8 cellular contexts compared by ENCODE assay signal in the genomic region with DNA sequence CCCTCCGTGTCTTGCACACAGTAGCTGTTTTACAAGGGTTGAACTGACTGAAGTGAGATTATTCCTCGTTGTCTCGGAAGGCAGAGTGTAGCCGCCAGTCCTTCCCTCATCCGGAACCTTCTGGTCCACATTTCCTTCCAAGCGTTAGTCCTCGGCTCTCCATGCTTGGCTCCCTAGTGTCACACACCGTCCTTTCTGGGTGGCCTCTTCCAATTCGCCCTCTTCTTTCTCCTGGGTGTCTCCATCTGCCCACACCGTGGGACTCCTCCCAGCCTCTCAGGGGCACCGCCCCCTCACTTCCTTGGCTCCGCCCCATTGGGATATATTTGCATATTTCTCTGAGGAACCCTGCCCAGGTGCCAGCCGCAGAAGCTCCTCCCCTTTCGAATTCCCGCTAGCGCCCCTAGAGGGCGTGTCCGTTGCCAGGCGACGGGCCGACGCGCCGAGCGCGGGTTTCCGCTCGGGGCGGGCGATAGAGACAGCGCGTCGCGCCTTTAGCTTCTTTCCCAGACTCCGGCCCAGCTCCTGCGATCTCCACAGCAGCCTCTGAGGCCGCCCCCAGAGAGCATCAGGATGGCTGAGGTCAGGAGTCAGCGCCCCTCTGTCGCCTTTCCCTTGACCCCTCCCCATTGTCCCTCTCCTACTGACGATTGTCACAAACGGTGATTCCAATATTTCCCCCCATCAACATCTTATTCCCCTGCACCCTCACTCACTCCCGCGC. TPM values are rescaled to one million over a fixed set of nuclear protein-coding genes. Genes with fewer than 3 reads are reported as not detected.
DNase-seq lines count a peak whose midpoint lies in the region; ATAC-seq and TF ChIP-seq lines count a peak whose summit lies in the region.

A gene with protein sequence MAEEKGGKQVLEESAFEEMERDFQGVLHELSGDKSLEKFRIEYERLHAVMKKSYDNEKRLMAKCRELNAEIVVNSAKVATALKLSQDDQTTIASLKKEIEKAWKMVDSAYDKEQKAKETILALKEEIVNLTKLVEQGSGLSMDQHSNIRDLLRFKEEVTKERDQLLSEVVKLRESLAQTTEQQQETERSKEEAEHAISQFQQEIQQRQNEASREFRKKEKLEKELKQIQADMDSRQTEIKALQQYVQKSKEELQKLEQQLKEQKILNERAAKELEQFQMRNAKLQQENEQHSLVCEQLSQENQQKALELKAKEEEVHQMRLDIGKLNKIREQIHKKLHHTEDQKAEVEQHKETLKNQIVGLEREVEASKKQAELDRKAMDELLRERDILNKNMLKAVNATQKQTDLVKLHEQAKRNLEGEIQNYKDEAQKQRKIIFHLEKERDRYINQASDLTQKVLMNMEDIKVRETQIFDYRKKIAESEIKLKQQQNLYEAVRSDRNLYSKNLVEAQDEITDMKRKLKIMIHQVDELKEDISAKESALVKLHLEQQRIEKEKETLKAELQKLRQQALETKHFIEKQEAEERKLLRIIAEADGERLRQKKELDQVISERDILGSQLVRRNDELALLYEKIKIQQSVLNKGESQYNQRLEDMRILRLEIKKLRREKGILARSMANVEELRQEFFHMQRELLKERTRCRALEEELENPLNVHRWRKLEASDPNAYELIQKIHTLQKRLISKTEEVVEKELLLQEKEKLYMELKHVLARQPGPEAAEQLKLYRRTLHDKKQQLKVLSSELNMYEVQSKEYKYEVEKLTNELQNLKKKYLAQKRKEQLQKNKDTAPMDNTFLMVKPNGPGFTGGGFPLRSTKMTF (plus strand): TSS at position 509 of the 724 bp plus-strand sequence. CDS start 65 bp downstream, at position 574.

- H3K4me1 Mint-ChIP-seq in T-helper 1 cell treated with Interleukin-12 subunit alpha and Interleukin-12 subunit beta and Interleukin-4 antibody, amounts not matched to agents 30 μg/mL and 1 μg/mL, for 36 hours (ENCODE audit: low read depth), result peaks cover 20% of the 10 kb centered on the region

- H3K4me1 ChIP-seq in SJCRH30, result no peaks in the 10 kb centered on the region

- no peak within 1 kb of the TSS for H3K4me3 ChIP-seq in SJCRH30

- DNase-seq in GM13977 (ENCODE audit: low spot score) (peak; percentile 76), NCI-H1436 (lab: John Stamatoyannopoulos, UW) (peak; percentile 95), amygdala (lab: John Stamatoyannopoulos, UW) (peak in 53 of 56 donors; percentile 33 to 91 (median 72)), hippocampal formation (lab: John Stamatoyannopoulos, UW) (peak; percentile 78 to 81), sciatic nerve (ENCODE audit: low spot score) (peak; percentile 96), SJCRH30 (no peak)

- in situ Hi-C loops in GM13977 (cut with MboI; ENCODE audit: low pct_unique_long_range_greater_than_20kb, low sequenced_read_pairs, unreplicated experiment), result no loop called here

- H3K9me3 ChIP-seq in SJCRH30 (replicated peaks), result no peaks in the 10 kb centered on the region

- no peak within 1 kb of the TSS for H3K27ac ChIP-seq in SJCRH30

- no peaks in the 10 kb centered on the region for H3K9me3 Mint-ChIP-seq in T-helper 1 cell treated with Interleukin-12 subunit alpha and Interleukin-12 subunit beta and Interleukin-4 antibody, amounts not matched to agents 30 μg/mL and 1 μg/mL, for 36 hours

- intact Hi-C loops in sciatic nerve (cut with DNase I), result loop anchor here (5.0 kb wide), 2 partner anchors 41 to 61 kb away; no protein-coding TSS in a partner anchor

- H3K27ac Mint-ChIP-seq in T-helper 1 cell treated with Interleukin-12 subunit alpha and Interleukin-12 subunit beta and Interleukin-4 antibody, amounts not matched to agents 30 μg/mL and 1 μg/mL, for 36 hours, result peak within 1 kb of the TSS; percentile 37

- no peak within 1 kb of the TSS for H3K4me3 Mint-ChIP-seq in T-helper 1 cell treated with Interleukin-12 subunit alpha and Interleukin-12 subunit beta and Interleukin-4 antibody, amounts not matched to agents 30 μg/mL and 1 μg/mL, for 36 hours

- peak; percentile 60 for ATAC-seq in HG02852 (IDR thresholded peaks at IDR 0.05; ENCODE audit: unreplicated experiment)
- peak; percentile 94 for ATAC-seq in sciatic nerve

- H3K36me3 ChIP-seq in SJCRH30, result no peaks in the 10 kb centered on the region

- peak; percentile 60 for TF ChIP-seq CTCF in GM13977 (IDR thresholded peaks at IDR 0.05; ENCODE audit: extremely low read depth, insufficient read depth, missing control alignments)

- no peaks in the 10 kb centered on the region for H3K27me3 Mint-ChIP-seq in T-helper 1 cell treated with Interleukin-12 subunit alpha and Interleukin-12 subunit beta and Interleukin-4 antibody, amounts not matched to agents 30 μg/mL and 1 μg/mL, for 36 hours (ENCODE audit: low read depth)

- peaks cover 6% of the 10 kb centered on the region; the same call in 1 of the 2 replicates for H3K27me3 ChIP-seq in SJCRH30

- no peaks in the 10 kb centered on the region for H3K36me3 Mint-ChIP-seq in T-helper 1 cell treated with Interleukin-12 subunit alpha and Interleukin-12 subunit beta and Interleukin-4 antibody, amounts not matched to agents 30 μg/mL and 1 μg/mL, for 36 hours (ENCODE audit: low read depth)

RNA-seq across cellular contexts. Expression of the gene that starts here (rescaled TPM):
- total RNA-seq in sciatic nerve, result 0.67 TPM
- 0.08 TPM in 1 of 2 replicates, not detected in the other for total RNA-seq in SJCRH30 (2014; rRNA removed; shearing (Covaris generic))

Comparison
In these comparisons a context has a peak if more than half of its experiments do, and no peak if none do; other contexts are left out.
1. Peak in DNase-seq and ATAC-seq in sciatic nerve; RNA of the gene not detected or under 1 TPM.
2. DNase-seq: peak in GM13977 (single experiment), NCI-H1436 (single experiment), amygdala (53 of 56) and hippocampal formation (2 of 2); none in SJCRH30 (0 of 2).